8 cellular contexts compared by ENCODE assay signal in genomic region chr19:9935409-9936062, GRCh38. TPM values are rescaled to one million over a fixed set of nuclear protein-coding genes. Genes with fewer than 3 reads are reported as not detected.
DNase-seq lines count a peak whose midpoint lies in the region; ATAC-seq and TF ChIP-seq lines count a peak whose summit lies in the region.

No MANE protein-coding gene starts in this region.

- ATAC-seq in SK-N-SH treated with all-trans-retinoic acid at 6 μM for 48 hours (no peak), T-helper 17 cell (no peak), GM21825 (IDR thresholded peaks at IDR 0.05; ENCODE audit: unreplicated experiment) (no peak)
- ATAC-seq in stimulated activated memory B cell treated with anti-CD40 and anti-IgM and Interleukin-4, amounts not matched to agents 10 μg/mL and 1 μg/mL and 100 μg/mL, for 72 hours, result no peak

- no peak overlapping the region; a peak in 1 of 4 replicates for H3K27ac ChIP-seq in SK-N-SH (ENCODE audit: low read depth in 2 of 2, low read length in 1 of 2)

- H3K4me3 ChIP-seq in SK-N-SH (ENCODE audit: low read depth in 2 of 2, low read length in 1 of 2) (peak overlapping the region; percentile 35 to 48; a peak in 3 of 4 replicates), iPS-18c (ENCODE audit: insufficient read depth, low read depth, low read length) (peak overlapping the region; percentile 75)

- H3K79me2 ChIP-seq in SK-N-SH (ENCODE audit: insufficient read depth), result no peaks in the 10 kb centered on the region

- H3K27me3 Mint-ChIP-seq in T-helper 17 cell, result peaks cover 57% of the 10 kb centered on the region
- peaks cover 80% of the 10 kb centered on the region for H3K27me3 Mint-ChIP-seq in stimulated activated memory B cell treated with anti-CD40 and anti-IgM and Interleukin-4, amounts not matched to agents 10 μg/mL and 1 μg/mL and 100 μg/mL, for 72 hours

- H3K9ac ChIP-seq in SK-N-SH, result no peak overlapping the region

- no peaks in the 10 kb centered on the region for H3K9me2 ChIP-seq in SK-N-SH

- TF ChIP-seq RAD21 in SK-N-SH (IDR thresholded peaks at IDR 0.05; ENCODE audit: low read length), result no peak

- no peak for TF ChIP-seq EP300 in SK-N-SH (IDR thresholded peaks at IDR 0.05; ENCODE audit: borderline replicate concordance in 1 of 2, low read depth in 1 of 2, low read length in 1 of 2)

- H3K27me3 ChIP-seq in SK-N-SH (ENCODE audit: insufficient read depth), result peaks cover 23% of the 10 kb centered on the region; the same call in 1 of the 2 replicates

- peaks cover 5 to 17% of the 10 kb centered on the region in 2 experiments; a peak in 3 of 4 replicates for H3K4me1 ChIP-seq in SK-N-SH (ENCODE audit: control insufficient read depth in 1 of 2, insufficient read depth in 2 of 2, low read depth in 1 of 2, low read length in 1 of 2)

- peaks cover 7% of the 10 kb centered on the region for H3K36me3 Mint-ChIP-seq in T-helper 17 cell (ENCODE audit: low read depth)
- H3K36me3 Mint-ChIP-seq in stimulated activated memory B cell treated with anti-CD40 and anti-IgM and Interleukin-4, amounts not matched to agents 10 μg/mL and 1 μg/mL and 100 μg/mL, for 72 hours, result no peaks in the 10 kb centered on the region

- H3K27ac Mint-ChIP-seq in T-helper 17 cell, result no peak overlapping the region
- no peak overlapping the region for H3K27ac Mint-ChIP-seq in stimulated activated memory B cell treated with anti-CD40 and anti-IgM and Interleukin-4, amounts not matched to agents 10 μg/mL and 1 μg/mL and 100 μg/mL, for 72 hours

- no peak for TF ChIP-seq CTCF in SK-N-SH (IDR thresholded peaks at IDR 0.05)

- no peak overlapping the region for H2AFZ ChIP-seq in SK-N-SH (ENCODE audit: low read depth)

- 8% methylated on average over 28 of the region's 28 CpGs for WGBS in SK-N-SH (ENCODE audit: low lambda C conversion rate)

- no peaks in the 10 kb centered on the region for H3K36me3 ChIP-seq in SK-N-SH (replicated peaks in 1 of 2; ENCODE audit: control insufficient read depth in 1 of 2, insufficient read depth in 2 of 2, low read length in 1 of 2)

- H3K4me1 Mint-ChIP-seq in T-helper 17 cell, result peaks cover 24% of the 10 kb centered on the region
- H3K4me1 Mint-ChIP-seq in stimulated activated memory B cell treated with anti-CD40 and anti-IgM and Interleukin-4, amounts not matched to agents 10 μg/mL and 1 μg/mL and 100 μg/mL, for 72 hours, result peaks cover 36% of the 10 kb centered on the region

- DNase-seq in SK-N-SH (peak; percentile 52), T-helper 17 cell (no peak), GDM1 (lab: John Stamatoyannopoulos, UW) (no peak)
- DNase-seq in effector CD8-positive, alpha-beta T cell (lab: John Stamatoyannopoulos, UW), result no peak

- H3K4me2 ChIP-seq in SK-N-SH, result peak overlapping the region; percentile 73; the same call in 1 of the 2 replicates

- no peaks in the 10 kb centered on the region for H3F3A ChIP-seq in SK-N-SH (replicated peaks; ENCODE audit: insufficient read depth)

- H4K20me1 ChIP-seq in SK-N-SH (ENCODE audit: insufficient read depth), result no peaks in the 10 kb centered on the region

- CTCF ChIA-PET in SK-N-SH (lab: Yijun Ruan, JAX), result interaction anchor here (1.1 to 7.7 kb wide), 4 partner anchors 17 to 323 kb away, joined by 3 to 142 read pairs (median 4); no protein-coding TSS in a partner anchor

- H3K9me3 ChIP-seq in SK-N-SH (no peaks in the 10 kb centered on the region), T-helper 17 cell (ENCODE audit: control insufficient read depth, low read length, poor library complexity, severe bottlenecking) (no peaks in the 10 kb centered on the region), iPS-18c (ENCODE audit: control insufficient read depth, insufficient read depth, low read length) (peaks cover 2% of the 10 kb centered on the region)

- no peaks in the 10 kb centered on the region for H3K9me3 Mint-ChIP-seq in stimulated activated memory B cell treated with anti-CD40 and anti-IgM and Interleukin-4, amounts not matched to agents 10 μg/mL and 1 μg/mL and 100 μg/mL, for 72 hours

- POLR2A ChIA-PET in SK-N-SH (lab: Yijun Ruan, JAX), result no interaction called here

- peak overlapping the region; percentile 87 for H3K4me3 Mint-ChIP-seq in T-helper 17 cell
- H3K4me3 Mint-ChIP-seq in stimulated activated memory B cell treated with anti-CD40 and anti-IgM and Interleukin-4, amounts not matched to agents 10 μg/mL and 1 μg/mL and 100 μg/mL, for 72 hours, result peak overlapping the region; percentile 10

TF ChIP-seq in SK-N-SH, 30 proteins besides CTCF, POLR2A, EP300 and RAD21 (continues in another document):
- TF ChIP-seq MXI1 (IDR thresholded peaks at IDR 0.05; ENCODE audit: low read depth, low read length) (no peak), ELF1 (IDR thresholded peaks at IDR 0.05) (no peak), NFIC (IDR thresholded peaks at IDR 0.05; ENCODE audit: borderline replicate concordance) (no peak), FOSL2 (IDR thresholded peaks at IDR 0.05; ENCODE audit: borderline replicate concordance, low read depth) (no peak), REST (IDR thresholded peaks at IDR 0.05; ENCODE audit: low read depth, low read length) (no peak), USF1 (IDR thresholded peaks at IDR 0.05; ENCODE audit: borderline replicate concordance, low read depth) (no peak)

TF ChIP-seq in SK-N-SH treated with all-trans-retinoic acid at 6 μM for 48 hours, 23 proteins besides CTCF, POLR2A, EP300 and RAD21:
- TF ChIP-seq GLIS3 (CRISPR knock-in tag; IDR thresholded peaks at IDR 0.05), result no peak
- no peak for TF ChIP-seq PATZ1 (CRISPR knock-in tag; IDR thresholded peaks at IDR 0.05; ENCODE audit: borderline replicate concordance)
- no peak for TF ChIP-seq CSDC2 (CRISPR knock-in tag; IDR thresholded peaks at IDR 0.05)
- TF ChIP-seq PPARA (CRISPR knock-in tag; IDR thresholded peaks at IDR 0.05; ENCODE audit: borderline replicate concordance), result no peak

RNA-seq across cellular contexts. Expression of gene OLFM2, which starts 0.8 kb away (rescaled TPM):
- polyA plus RNA-seq in SK-N-SH (2012; rRNA removed), result 8.2 and 10.7 TPM in 2 replicates
- polyA plus RNA-seq in SK-N-SH (2012; cell fraction: cytosol; rRNA removed), result 4.2 and 7.2 TPM in 2 replicates
- polyA plus RNA-seq in SK-N-SH (2012; cell fraction: nucleus; rRNA removed), result 3.0 and 4.0 TPM in 2 replicates
- 1 to 10 TPM; 3.1 to 3.9 TPM for total RNA-seq in T-helper 17 cell
